1 cellular context compared by ENCODE assay signal in genomic region chr2:113214141-113214540, GRCh38.
TF ChIP-seq lines count a peak whose summit lies in the region.

No MANE protein-coding gene starts in this region.

TF ChIP-seq in K562, 482 proteins besides CTCF, POLR2A, EP300 and RAD21:
- TF ChIP-seq PKNOX1 (IDR thresholded peaks at IDR 0.05) (peak; percentile 82), ZNF280A (IDR thresholded peaks at IDR 0.05; ENCODE audit: low read depth, partially characterized antibody) (no peak), ESRRA (IDR thresholded peaks at IDR 0.05; ENCODE audit: borderline replicate concordance, low read depth) (0 out of 2 replicates have a peak, but pooled peaks have one; percentile 6)
TF ChIP-seq in K562: peak in this region for 2.
